ENCODE assay signal across 9 cellular contexts in genomic region chr11:77071671-77072605, GRCh38. TPM values are rescaled to one million over a fixed set of nuclear protein-coding genes. Genes with fewer than 3 reads are reported as not detected.
DNase-seq lines count a peak whose midpoint lies in the region; ATAC-seq, FAIRE-seq and TF ChIP-seq lines count a peak whose summit lies in the region.
"Had no signal": no experiment of that assay in that cellular context is flagged by ENCODE, and none has a peak within 500 bp of the region (broad histone marks: within the 10 kb centered on the region; RNA-seq: fewer than 3 reads in every experiment).

No MANE protein-coding gene starts in this region.

- FAIRE-seq in A549 (lab: Jason Lieb, UNC): no peak

- H3K36me3 Mint-ChIP-seq in CD8-positive, alpha-beta T cell: no peaks in the 10 kb centered on the region
- H3K36me3 Mint-ChIP-seq: IgD-negative memory B cell had no signal

- no peak overlapping the region for H3K4me3 ChIP-seq in A549
- H3K4me3 ChIP-seq in brain microvascular endothelial cell (ENCODE audit: low read depth, low read length): no peak overlapping the region
- no peak overlapping the region for H3K4me3 ChIP-seq in mucosa of stomach (ENCODE audit: low read length)
- no peak overlapping the region for H3K4me3 ChIP-seq in CD8-positive, alpha-beta T cell (ENCODE audit: low read depth, low read length)

- H3K27me3 Mint-ChIP-seq in CD8-positive, alpha-beta T cell (ENCODE audit: low read depth): no peaks in the 10 kb centered on the region
- H3K27me3 Mint-ChIP-seq: IgD-negative memory B cell had no signal

- CTCF ChIA-PET in A549 (lab: Yijun Ruan, JAX): interaction anchor here (0.7 to 4.5 kb wide), 6 partner anchors 10 to 350 kb away, joined by 3 to 50 read pairs (median 8); no protein-coding TSS in a partner anchor
- CTCF ChIA-PET in CD8-positive, alpha-beta T cell (lab: Charles Lee): no interaction called here

- no peak for TF ChIP-seq RAD21 in A549 (conservative IDR thresholded peaks at IDR 0.05 in 1 of 2, IDR thresholded peaks at IDR 0.05 in 1 of 2)

- POLR2A ChIA-PET in A549 (lab: Yijun Ruan, JAX): no interaction called here
- POLR2A ChIA-PET in CD8-positive, alpha-beta T cell (lab: Charles Lee): interaction anchor here (1.4 kb wide), 1 partner anchor 11 kb away, joined by 5 read pairs; no protein-coding TSS in a partner anchor

- H3K4me3 Mint-ChIP-seq in CD8-positive, alpha-beta T cell: no peak overlapping the region

- peaks cover 44% of the 10 kb centered on the region for H3K4me1 Mint-ChIP-seq in CD8-positive, alpha-beta T cell (ENCODE audit: low read depth)

- H3K4me2 ChIP-seq in A549: peak overlapping the region; percentile 60; the same call in 1 of the 3 replicates

- no peaks in the 10 kb centered on the region for H3K9me3 Mint-ChIP-seq in CD8-positive, alpha-beta T cell

- peak overlapping the region; percentile 73 for H3K9ac ChIP-seq in mucosa of stomach (ENCODE audit: low read length)

- H3K36me3 ChIP-seq in brain microvascular endothelial cell (replicated peaks): no peaks in the 10 kb centered on the region
- no peaks in the 10 kb centered on the region for H3K36me3 ChIP-seq in mucosa of stomach (ENCODE audit: control insufficient read depth, insufficient read depth, low read length)
- no peaks in the 10 kb centered on the region for H3K36me3 ChIP-seq in CD8-positive, alpha-beta T cell (ENCODE audit: insufficient read depth, low read length)

- in situ Hi-C loops in brain microvascular endothelial cell (cut with HindIII; ENCODE audit: low pct_ligation_motif_present, low sequenced_read_pairs): no loop called here

- H3K9me3 ChIP-seq in A549 (no peaks in the 10 kb centered on the region), mucosa of stomach (ENCODE audit: control insufficient read depth, low read length) (no peaks in the 10 kb centered on the region)
- no peaks in the 10 kb centered on the region for H3K9me3 ChIP-seq in CD8-positive, alpha-beta T cell (ENCODE audit: low read length)

- peaks cover 49% of the 10 kb centered on the region for H3K4me1 ChIP-seq in A549
- H3K4me1 ChIP-seq in mucosa of stomach (ENCODE audit: control insufficient read depth, insufficient read depth, low read length): peaks cover 79% of the 10 kb centered on the region
- H3K4me1 ChIP-seq in CD8-positive, alpha-beta T cell (ENCODE audit: insufficient read depth, low read length): peaks cover 38% of the 10 kb centered on the region

- TF ChIP-seq CTCF in A549 (IDR thresholded peaks at IDR 0.05): no peak
- no peak for TF ChIP-seq CTCF in brain microvascular endothelial cell (IDR thresholded peaks at IDR 0.05; ENCODE audit: low read depth, low read length, missing control alignments)
- TF ChIP-seq CTCF in CD8-positive, alpha-beta T cell (IDR thresholded peaks at IDR 0.05): no peak

- ATAC-seq in A549 (no peak), left lobe of liver (no peak)
- no peak for ATAC-seq in CD8-positive, alpha-beta T cell

- intact Hi-C loops in CD8-positive, alpha-beta T cell (cut with DNase I, micrococcal nuclease): no loop called here

- 73% methylated on average over 15 of the region's 15 CpGs for WGBS in A549 (ENCODE audit: missing lambda C conversion rate)

- no peak for TF ChIP-seq EP300 in A549 (IDR thresholded peaks at IDR 0.05)

- H3K27ac Mint-ChIP-seq in CD8-positive, alpha-beta T cell: no peak overlapping the region

- DNase-seq in A549 (ENCODE audit: low read depth in 1 of 2, low spot score in 1 of 2) (no peak), LHCN-M2 (ENCODE audit: low read depth) (peak; percentile 59), brain microvascular endothelial cell (peak; percentile 7), activated gamma-delta T cell (lab: John Stamatoyannopoulos, UW) (no peak), left lobe of liver (ENCODE audit: low spot score) (no peak)
- DNase-seq in CD8-positive, alpha-beta T cell: no peak
- no peak for DNase-seq in activated naive CD4-positive, alpha-beta T cell treated with anti-CD3 and anti-CD28 coated beads, Interleukin-2, amount 50 U/mL, for 16 hours

- no peaks in the 10 kb centered on the region for H3K27me3 ChIP-seq in brain microvascular endothelial cell (replicated peaks)
- no peaks in the 10 kb centered on the region for H3K27me3 ChIP-seq in mucosa of stomach (ENCODE audit: control insufficient read depth, insufficient read depth, low read length)
- no peaks in the 10 kb centered on the region for H3K27me3 ChIP-seq in CD8-positive, alpha-beta T cell (ENCODE audit: insufficient read depth, low read length)

- TF ChIP-seq POLR2A in A549 (IDR thresholded peaks at IDR 0.05; ENCODE audit: low read length): no peak

- peak overlapping the region; percentile 81 to 83; a peak in 5 of 6 replicates for H3K27ac ChIP-seq in A549
- peak overlapping the region; percentile 82 for H3K27ac ChIP-seq in brain microvascular endothelial cell
- H3K27ac ChIP-seq in CD8-positive, alpha-beta T cell (ENCODE audit: low read depth, low read length): no peak overlapping the region

TF ChIP-seq in A549, 52 proteins besides CTCF, POLR2A, EP300 and RAD21 (continues in another document):
- TF ChIP-seq ZC3H11A (IDR thresholded peaks at IDR 0.05): no peak
- TF ChIP-seq CEBPB (IDR thresholded peaks at IDR 0.05): no peak
- no peak for TF ChIP-seq CBX2 (IDR thresholded peaks at IDR 0.05; ENCODE audit: borderline replicate concordance, low read depth)
- TF ChIP-seq REST (IDR thresholded peaks at IDR 0.05): no peak
- TF ChIP-seq TP53 (CRISPR knock-in tag; IDR thresholded peaks at IDR 0.05): no peak
- no peak for TF ChIP-seq CBX8 (IDR thresholded peaks at IDR 0.05)

RNA-seq across cellular contexts. Expression of gene CAPN5, which starts 5.2 kb away (rescaled TPM):
- polyA plus RNA-seq in A549 (2011; rRNA removed) (12.9 and 16.6 TPM in 2 replicates), A549 (2017; fragmentation: RNase III; extraction: RNeasy Plus Mini Kit Qiagen cat#74134 plus additional on column Dnase treatment) (6.8 to 9.4 TPM (median 8.9 TPM) in 3 replicates)
- 4.6 and 6.4 TPM in 2 replicates for polyA plus RNA-seq in A549 (2012; cell fraction: cytosol; rRNA removed)
- polyA plus RNA-seq in A549 (2012; cell fraction: nucleus; rRNA removed): 11.6 and 12.2 TPM in 2 replicates
- polyA minus RNA-seq in A549 (2011; rRNA and poly(A)+ RNA removed): 18.2 and 19.7 TPM in 2 replicates
- total RNA-seq in LHCN-M2 (2014; rRNA removed) (36.7 and 42.5 TPM in 2 replicates), left lobe of liver (78.1 TPM)
- polyA plus RNA-seq in LHCN-M2 (2012): 25.9 TPM
- total RNA-seq in CD8-positive, alpha-beta T cell: 1 to 10 TPM; 6.5 to 7.4 TPM

RNA-seq across cellular contexts. Expression of gene OMP, which starts 30.7 kb away (rescaled TPM):
- polyA plus RNA-seq in A549 (2011; rRNA removed): 0.34 TPM in 1 of 2 replicates, not detected in the other
- polyA plus RNA-seq in A549 (2012; cell fraction: cytosol; rRNA removed): not detected in 2 replicates
- 1.7 TPM in 1 of 2 replicates, not detected in the other for polyA plus RNA-seq in A549 (2012; cell fraction: nucleus; rRNA removed)
- not detected in 3 replicates for polyA plus RNA-seq in A549 (2017; fragmentation: RNase III; extraction: RNeasy Plus Mini Kit Qiagen cat#74134 plus additional on column Dnase treatment)
- polyA minus RNA-seq in A549 (2011; rRNA and poly(A)+ RNA removed): 0.68 TPM in 1 of 2 replicates, not detected in the other
- total RNA-seq in LHCN-M2 (2014; rRNA removed): 0.57 TPM in 1 of 2 replicates, not detected in the other
- not detected for polyA plus RNA-seq in LHCN-M2 (2012)
- 1 to 10 TPM in 1 of 2 experiments, not detected in 1; 1.1 TPM for total RNA-seq in CD8-positive, alpha-beta T cell
- total RNA-seq in left lobe of liver: 3.4 TPM
- polyA plus RNA-seq: IgD-negative memory B cell had no signal

RNA-seq across cellular contexts. Expression of gene B3GNT6, which starts 37.7 kb away (rescaled TPM):
- polyA plus RNA-seq in A549 (2011; rRNA removed) (0.04 and 0.11 TPM in 2 replicates), A549 (2017; fragmentation: RNase III; extraction: RNeasy Plus Mini Kit Qiagen cat#74134 plus additional on column Dnase treatment) (0.04 to 0.05 TPM in 2 of 3 replicates, not detected in the other)
- polyA plus RNA-seq in A549 (2012; cell fraction: cytosol; rRNA removed): 0.04 TPM in 1 of 2 replicates, not detected in the other
- 0.04 and 0.05 TPM in 2 replicates for polyA plus RNA-seq in A549 (2012; cell fraction: nucleus; rRNA removed)
- polyA minus RNA-seq in A549 (2011; rRNA and poly(A)+ RNA removed): 0.15 TPM in 1 of 2 replicates, not detected in the other
- total RNA-seq in LHCN-M2 (2014; rRNA removed) (not detected in 2 replicates), left lobe of liver (not detected)
- not detected for polyA plus RNA-seq in LHCN-M2 (2012)
- total RNA-seq in CD8-positive, alpha-beta T cell: not detected
- polyA plus RNA-seq: IgD-negative memory B cell had no signal

RNA-seq across cellular contexts. Expression of gene MYO7A, which starts 56.1 kb away (rescaled TPM):
- 1.7 and 2.6 TPM in 2 replicates for polyA plus RNA-seq in A549 (2011; rRNA removed)
- 1.1 and 1.4 TPM in 2 replicates for polyA plus RNA-seq in A549 (2012; cell fraction: cytosol; rRNA removed)
- polyA plus RNA-seq in A549 (2012; cell fraction: nucleus; rRNA removed): 7.6 and 7.8 TPM in 2 replicates
- polyA plus RNA-seq in A549 (2017; fragmentation: RNase III; extraction: RNeasy Plus Mini Kit Qiagen cat#74134 plus additional on column Dnase treatment): 1.4 to 2.7 TPM (median 2.1 TPM) in 3 replicates
- polyA minus RNA-seq in A549 (2011; rRNA and poly(A)+ RNA removed): 2.3 and 3.0 TPM in 2 replicates
- 0.75 and 1.6 TPM in 2 replicates for total RNA-seq in LHCN-M2 (2014; rRNA removed)
- polyA plus RNA-seq in LHCN-M2 (2012): 0.26 TPM
- under 1 TPM; 0.28 to 0.30 TPM for total RNA-seq in CD8-positive, alpha-beta T cell
- total RNA-seq in left lobe of liver: 38.5 TPM
- polyA plus RNA-seq: IgD-negative memory B cell had no signal

Comparison
In these comparisons a context has a peak if more than half of its experiments do, and no peak if none do; other contexts are left out.
1. DNase-seq: peak in LHCN-M2 (single experiment) and brain microvascular endothelial cell (single experiment); none in A549 (0 of 2), activated gamma-delta T cell (single experiment), CD8-positive, alpha-beta T cell (0 of 7), activated naive CD4-positive, alpha-beta T cell treated with anti-CD3 and anti-CD28 coated beads, Interleukin-2, amount 50 U/mL, for 16 hours (single experiment) and left lobe of liver (single experiment).